Comparison of ENCODE assay signal across 1 cellular context in genomic region chr12:90075685-90076084, GRCh38.
TF ChIP-seq lines count a peak whose summit lies in the region.

No MANE protein-coding gene starts in this region.

TF ChIP-seq in WTC11, 78 proteins besides CTCF, POLR2A, EP300 and RAD21 (continued from another document):
- TF ChIP-seq HMGXB4 (CRISPR knock-in tag; IDR thresholded peaks at IDR 0.05) (no peak), NFATC4 (CRISPR knock-in tag; IDR thresholded peaks at IDR 0.05) (no peak), CREB1 (CRISPR knock-in tag; IDR thresholded peaks at IDR 0.05) (no peak), ZNF281 (CRISPR knock-in tag; IDR thresholded peaks at IDR 0.05) (no peak), TP53 (CRISPR knock-in tag; IDR thresholded peaks at IDR 0.05) (no peak)
- TF ChIP-seq, protein P1, sequence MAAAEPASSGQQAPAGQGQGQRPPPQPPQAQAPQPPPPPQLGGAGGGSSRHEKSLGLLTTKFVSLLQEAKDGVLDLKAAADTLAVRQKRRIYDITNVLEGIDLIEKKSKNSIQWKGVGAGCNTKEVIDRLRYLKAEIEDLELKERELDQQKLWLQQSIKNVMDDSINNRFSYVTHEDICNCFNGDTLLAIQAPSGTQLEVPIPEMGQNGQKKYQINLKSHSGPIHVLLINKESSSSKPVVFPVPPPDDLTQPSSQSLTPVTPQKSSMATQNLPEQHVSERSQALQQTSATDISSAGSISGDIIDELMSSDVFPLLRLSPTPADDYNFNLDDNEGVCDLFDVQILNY (CRISPR knock-in tag; IDR thresholded peaks at IDR 0.05) = no peak
- TF ChIP-seq, protein P2, sequence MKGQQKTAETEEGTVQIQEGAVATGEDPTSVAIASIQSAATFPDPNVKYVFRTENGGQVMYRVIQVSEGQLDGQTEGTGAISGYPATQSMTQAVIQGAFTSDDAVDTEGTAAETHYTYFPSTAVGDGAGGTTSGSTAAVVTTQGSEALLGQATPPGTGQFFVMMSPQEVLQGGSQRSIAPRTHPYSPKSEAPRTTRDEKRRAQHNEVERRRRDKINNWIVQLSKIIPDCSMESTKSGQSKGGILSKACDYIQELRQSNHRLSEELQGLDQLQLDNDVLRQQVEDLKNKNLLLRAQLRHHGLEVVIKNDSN (CRISPR knock-in tag; IDR thresholded peaks at IDR 0.05) = no peak
- TF ChIP-seq, protein P3, sequence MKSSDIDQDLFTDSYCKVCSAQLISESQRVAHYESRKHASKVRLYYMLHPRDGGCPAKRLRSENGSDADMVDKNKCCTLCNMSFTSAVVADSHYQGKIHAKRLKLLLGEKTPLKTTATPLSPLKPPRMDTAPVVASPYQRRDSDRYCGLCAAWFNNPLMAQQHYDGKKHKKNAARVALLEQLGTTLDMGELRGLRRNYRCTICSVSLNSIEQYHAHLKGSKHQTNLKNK (CRISPR knock-in tag; IDR thresholded peaks at IDR 0.05) = no peak
